ENCODE assay signal across 20 cellular contexts in genomic region chr11:1156506-1157340, GRCh38. TPM values are rescaled to one million over a fixed set of nuclear protein-coding genes. Genes with fewer than 3 reads are reported as not detected.
DNase-seq lines count a peak whose midpoint lies in the region; ATAC-seq and TF ChIP-seq lines count a peak whose summit lies in the region.
"Had no signal": no experiment of that assay in that cellular context is flagged by ENCODE, and none has a peak within 500 bp of the region (broad histone marks: within the 10 kb centered on the region; RNA-seq: fewer than 3 reads in every experiment).

No MANE protein-coding gene starts in this region.

- H3K27me3 ChIP-seq in osteoblast (ENCODE audit: insufficient read depth, low read length) (peaks cover 5% of the 10 kb centered on the region), H9 (ENCODE audit: insufficient read depth, low read length) (no peaks in the 10 kb centered on the region)

- ATAC-seq in GM21528 (IDR thresholded peaks at IDR 0.05; ENCODE audit: low FRiP score, unreplicated experiment): no peak

- no peak overlapping the region for H3T11ph ChIP-seq in H9 (ENCODE audit: low read length)

- H3K4me3 ChIP-seq in osteoblast (ENCODE audit: insufficient read depth, low read length): no peak overlapping the region

- H3K23ac ChIP-seq in H9 (ENCODE audit: insufficient read length, low read depth, low read length): no peak overlapping the region

- no peaks in the 10 kb centered on the region for H3K27me3 Mint-ChIP-seq in activated CD4-positive, alpha-beta memory T cell treated with anti-CD3 and anti-CD28 coated beads for 36 hours
- no peaks in the 10 kb centered on the region for H3K27me3 Mint-ChIP-seq in activated CD4-positive, alpha-beta memory T cell treated with anti-CD3 and anti-CD28 coated beads, Interleukin-2, amount 10 ng/mL, durations not matched to agents 7 days and 5 days
- H3K27me3 Mint-ChIP-seq in chondrocyte (ENCODE audit: low read depth) (no peaks in the 10 kb centered on the region), H9 (ENCODE audit: low read depth) (peaks cover 5% of the 10 kb centered on the region)

- H3K14ac ChIP-seq in H9 (ENCODE audit: insufficient read depth, low read length): no peak overlapping the region; the same call in 1 of the 2 replicates

- H3K27ac ChIP-seq in osteoblast (ENCODE audit: low read depth, low read length): no peak overlapping the region
- no peak overlapping the region for H3K27ac ChIP-seq in H9 (ENCODE audit: insufficient read length, low read depth, low read length)
- H3K27ac ChIP-seq: KMS-11 had no signal

- WGBS in H9 (ENCODE audit: extremely low coverage, insufficient read length, low lambda C conversion rate): no CpG with 5 or more reads among the region's 7 CpGs

- H4K91ac ChIP-seq in H9 (ENCODE audit: insufficient read length, low read depth, low read length): no peak overlapping the region

- in situ Hi-C loops in GM13976 (cut with MboI; ENCODE audit: low sequenced_read_pairs, unreplicated experiment): no loop called here

- H3K4me3 Mint-ChIP-seq in activated CD4-positive, alpha-beta memory T cell treated with anti-CD3 and anti-CD28 coated beads for 36 hours: no peak overlapping the region
- no peak overlapping the region for H3K4me3 Mint-ChIP-seq in activated CD4-positive, alpha-beta memory T cell treated with anti-CD3 and anti-CD28 coated beads, Interleukin-2, amount 10 ng/mL, durations not matched to agents 7 days and 5 days
- no peak overlapping the region for H3K4me3 Mint-ChIP-seq in chondrocyte (ENCODE audit: unreplicated experiment)
- no peak overlapping the region for H3K4me3 Mint-ChIP-seq in H9
- H3K4me3 Mint-ChIP-seq: CD14-positive monocyte had no signal

- intact Hi-C loops in activated CD4-positive, alpha-beta memory T cell treated with anti-CD3 and anti-CD28 coated beads for 36 hours (cut with micrococcal nuclease): no loop called here

- no peaks in the 10 kb centered on the region for H3K79me1 ChIP-seq in H9 (ENCODE audit: insufficient read depth, low read depth, low read length, poor library complexity, severe bottlenecking)

- H2AK5ac ChIP-seq in H9 (ENCODE audit: insufficient read length, low read length): no peak overlapping the region

- no peak overlapping the region for H2BK12ac ChIP-seq in H9 (ENCODE audit: insufficient read length, low read depth, low read length)

- H3K56ac ChIP-seq in H9 (ENCODE audit: insufficient read length, low read depth, low read length): no peak overlapping the region

- no peaks in the 10 kb centered on the region for H3K36me3 ChIP-seq in osteoblast (ENCODE audit: insufficient read depth, low read length)

- H3K9me3 ChIP-seq in osteoblast (ENCODE audit: low read depth, low read length) (no peaks in the 10 kb centered on the region), H9 (ENCODE audit: control insufficient read depth, low read depth, low read length) (no peaks in the 10 kb centered on the region)

- no peaks in the 10 kb centered on the region for H3K9me3 Mint-ChIP-seq in activated CD4-positive, alpha-beta memory T cell treated with anti-CD3 and anti-CD28 coated beads for 36 hours
- H3K9me3 Mint-ChIP-seq in activated CD4-positive, alpha-beta memory T cell treated with anti-CD3 and anti-CD28 coated beads, Interleukin-2, amount 10 ng/mL, durations not matched to agents 7 days and 5 days: no peaks in the 10 kb centered on the region
- H3K9me3 Mint-ChIP-seq in chondrocyte (ENCODE audit: low read depth) (no peaks in the 10 kb centered on the region), H9 (no peaks in the 10 kb centered on the region)

- H2BK5ac ChIP-seq in H9 (ENCODE audit: insufficient read length, low read length): no peak overlapping the region

- H3K79me2 ChIP-seq in osteoblast (ENCODE audit: insufficient read depth, low read length): no peaks in the 10 kb centered on the region
- H3K79me2 ChIP-seq in H9 (ENCODE audit: insufficient read depth, low read length): no peaks in the 10 kb centered on the region

- no peak overlapping the region for H2BK120ac ChIP-seq in H9 (ENCODE audit: low read depth, low read length, poor library complexity, severe bottlenecking)

- H4K5ac ChIP-seq in H9 (ENCODE audit: insufficient read length, low read depth, low read length): no peak overlapping the region

- no peak overlapping the region for H3K18ac ChIP-seq in H9 (ENCODE audit: insufficient read length, low read depth, low read length)

- H3K4me2 ChIP-seq in osteoblast (ENCODE audit: insufficient read depth, low read length) (no peak overlapping the region), H9 (ENCODE audit: insufficient read depth, insufficient read length, low read length) (no peak overlapping the region)
- H3K4me2 ChIP-seq: KMS-11 had no signal

- peak; percentile 4 for DNase-seq in activated CD4-positive, alpha-beta memory T cell treated with anti-CD3 and anti-CD28 coated beads for 36 hours
- no peak for DNase-seq in activated CD4-positive, alpha-beta memory T cell treated with anti-CD3 and anti-CD28 coated beads, Interleukin-2, amount 10 ng/mL, durations not matched to agents 7 days and 5 days
- DNase-seq in GM13976 (ENCODE audit: low spot score) (peak; percentile 21), chondrocyte (ENCODE audit: low spot score) (peak; percentile 55), osteoblast (ENCODE audit: insufficient read length, low spot score, missing footprints) (peak; percentile 65), MV-4-11 (lab: John Stamatoyannopoulos, UW) (no peak), H9 (no peak)
- DNase-seq: COR-L47, DMS53, GOT3, NCI-H187 treated with DMSO at 0.1 percent for 48 hours, NCI-H2171, NCI-H774 had no signal

- H2BK20ac ChIP-seq in H9 (ENCODE audit: low read depth, low read length, poor library complexity, severe bottlenecking): no peak overlapping the region

- TF ChIP-seq CTCF in GM13976 (IDR thresholded peaks at IDR 0.05; ENCODE audit: borderline replicate concordance, control extremely low read depth, extremely low read depth, insufficient read depth, missing control alignments) (no peak), chondrocyte (IDR thresholded peaks at IDR 0.05) (no peak), osteoblast (IDR thresholded peaks at IDR 0.05; ENCODE audit: extremely low read depth, low read depth, low read length) (no peak), H9 (conservative IDR thresholded peaks at IDR 0.05) (no peak)

- H4K8ac ChIP-seq in H9 (replicated peaks; ENCODE audit: insufficient read length, low read depth, low read length): no peak overlapping the region

- no peak overlapping the region for H3K9ac ChIP-seq in H9 (ENCODE audit: extremely low read depth, insufficient read length, low read length)
- H3K9ac ChIP-seq: KMS-11 had no signal

- POLR2A ChIA-PET in activated CD4-positive, alpha-beta memory T cell treated with anti-CD3 and anti-CD28 coated beads for 36 hours (lab: Charles Lee): no interaction called here
- POLR2A ChIA-PET in activated CD4-positive, alpha-beta memory T cell treated with anti-CD3 and anti-CD28 coated beads, Interleukin-2, amount 10 ng/mL, durations not matched to agents 7 days and 5 days (lab: Charles Lee): no interaction called here

- H3K23me2 ChIP-seq in H9 (ENCODE audit: insufficient read length, low read depth, low read length, poor library complexity, severe bottlenecking): no peaks in the 10 kb centered on the region

- no peaks in the 10 kb centered on the region for H3K4me1 Mint-ChIP-seq in activated CD4-positive, alpha-beta memory T cell treated with anti-CD3 and anti-CD28 coated beads for 36 hours (ENCODE audit: low read depth)
- H3K4me1 Mint-ChIP-seq in activated CD4-positive, alpha-beta memory T cell treated with anti-CD3 and anti-CD28 coated beads, Interleukin-2, amount 10 ng/mL, durations not matched to agents 7 days and 5 days: peaks cover 3% of the 10 kb centered on the region
- H3K4me1 Mint-ChIP-seq in chondrocyte (ENCODE audit: low read depth) (peaks cover 4% of the 10 kb centered on the region), H9 (no peaks in the 10 kb centered on the region; a peak in 1 of 4 replicates)
- H3K4me1 Mint-ChIP-seq: CD14-positive monocyte had no signal

- no peak overlapping the region for H2AFZ ChIP-seq in osteoblast (ENCODE audit: low read length)
- no peak overlapping the region for H2AFZ ChIP-seq in H9 (ENCODE audit: low read length)

- H2BK15ac ChIP-seq in H9 (ENCODE audit: low read depth, low read length): no peak overlapping the region

- no peaks in the 10 kb centered on the region for H3K36me3 Mint-ChIP-seq in activated CD4-positive, alpha-beta memory T cell treated with anti-CD3 and anti-CD28 coated beads for 36 hours
- H3K36me3 Mint-ChIP-seq in activated CD4-positive, alpha-beta memory T cell treated with anti-CD3 and anti-CD28 coated beads, Interleukin-2, amount 10 ng/mL, durations not matched to agents 7 days and 5 days (ENCODE audit: low read depth): no peaks in the 10 kb centered on the region
- no peaks in the 10 kb centered on the region for H3K36me3 Mint-ChIP-seq in chondrocyte (ENCODE audit: low read depth)
- H3K36me3 Mint-ChIP-seq in H9 (ENCODE audit: insufficient read depth in 1 of 3, low read depth in 3 of 3): no peaks in the 10 kb centered on the region
- H3K36me3 Mint-ChIP-seq: CD14-positive monocyte had no signal

- H3K27ac Mint-ChIP-seq in activated CD4-positive, alpha-beta memory T cell treated with anti-CD3 and anti-CD28 coated beads for 36 hours: no peak overlapping the region
- no peak overlapping the region for H3K27ac Mint-ChIP-seq in activated CD4-positive, alpha-beta memory T cell treated with anti-CD3 and anti-CD28 coated beads, Interleukin-2, amount 10 ng/mL, durations not matched to agents 7 days and 5 days
- H3K27ac Mint-ChIP-seq in chondrocyte (ENCODE audit: unreplicated experiment) (no peak overlapping the region), H9 (no peak overlapping the region)
- H3K27ac Mint-ChIP-seq: CD14-positive monocyte had no signal

- CTCF ChIA-PET in activated CD4-positive, alpha-beta memory T cell treated with anti-CD3 and anti-CD28 coated beads for 36 hours (lab: Charles Lee): no interaction called here
- CTCF ChIA-PET in activated CD4-positive, alpha-beta memory T cell treated with anti-CD3 and anti-CD28 coated beads, Interleukin-2, amount 10 ng/mL, durations not matched to agents 7 days and 5 days (lab: Charles Lee): no interaction called here

- no peak overlapping the region for H3K4ac ChIP-seq in H9 (ENCODE audit: low read depth, low read length)

- H4K20me1 ChIP-seq in osteoblast (ENCODE audit: insufficient read depth, low read length) (no peaks in the 10 kb centered on the region), H9 (ENCODE audit: control insufficient read depth, insufficient read depth, insufficient read length) (no peaks in the 10 kb centered on the region)

- H3K4me1 ChIP-seq in osteoblast (ENCODE audit: insufficient read depth, low read length) (peaks cover 26% of the 10 kb centered on the region), H9 (ENCODE audit: insufficient read depth, low read length) (no peaks in the 10 kb centered on the region)

RNA-seq across cellular contexts. Expression of gene MUC5AC, which starts 1.0 kb away (rescaled TPM):
- not detected for total RNA-seq in activated CD4-positive, alpha-beta memory T cell treated with anti-CD3 and anti-CD28 coated beads for 36 hours
- total RNA-seq in activated CD4-positive, alpha-beta memory T cell treated with anti-CD3 and anti-CD28 coated beads, Interleukin-2, amount 10 ng/mL, durations not matched to agents 7 days and 5 days: not detected
- not detected in 3 replicates for total RNA-seq in chondrocyte
- not detected in 2 replicates for total RNA-seq in osteoblast
- not detected in 2 replicates for total RNA-seq in H9 (2021)
- total RNA-seq: A172, MCF 10A, NCI-H460, Right ventricle myocardium superior had no signal

Comparison
In these comparisons a context has a peak if more than half of its experiments do, and no peak if none do; other contexts are left out.
1. DNase-seq: peak in activated CD4-positive, alpha-beta memory T cell treated with anti-CD3 and anti-CD28 coated beads for 36 hours (single experiment), GM13976 (single experiment), chondrocyte (single experiment) and osteoblast (single experiment); none in activated CD4-positive, alpha-beta memory T cell treated with anti-CD3 and anti-CD28 coated beads, Interleukin-2, amount 10 ng/mL, durations not matched to agents 7 days and 5 days (single experiment), MV-4-11 (single experiment) and H9 (single experiment).